ENCODE assay signal across 24 cellular contexts in the genomic region with DNA sequence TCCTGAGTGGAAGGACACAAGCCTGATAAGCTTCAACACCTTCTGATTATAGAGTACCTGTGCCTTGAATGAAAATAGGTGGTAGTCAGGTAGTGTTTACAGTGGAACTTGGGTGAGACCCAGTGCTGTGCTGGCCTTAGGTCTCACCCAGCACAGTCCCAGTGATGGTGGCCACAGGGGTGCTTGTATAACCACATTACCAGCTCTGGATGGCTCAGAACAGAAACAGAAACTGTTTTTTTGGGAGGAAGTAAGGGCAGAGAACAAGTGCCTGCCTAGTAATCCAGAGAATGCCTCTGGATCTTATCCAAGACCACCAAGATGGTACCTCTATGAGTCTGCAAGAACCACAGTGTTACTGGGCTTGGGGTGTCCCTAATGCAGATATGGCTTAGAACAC.
"Had no signal": no experiment of that assay in that cellular context is flagged by ENCODE, and none has a peak within 500 bp of the region (broad histone marks: within the 10 kb centered on the region; RNA-seq: fewer than 3 reads in every experiment).

No MANE protein-coding gene starts in this region.

- H3K27ac Mint-ChIP-seq: activated B cell treated with CpG ODN at 0.5 μM for 24 hours; activated CD4-positive, alpha-beta memory T cell treated with anti-CD3 and anti-CD28 coated beads, Interleukin-2, amount 10 ng/mL, durations not matched to agents 7 days and 5 days; activated CD4-positive, alpha-beta T cell treated with anti-CD3 and anti-CD28 coated beads, Interleukin-2, amount 10 ng/mL, durations not matched to agents 7 days and 5 days; activated naive CD8-positive, alpha-beta T cell; T-helper 17 cell had no signal

- H3K4me1 Mint-ChIP-seq: activated B cell treated with CpG ODN at 0.5 μM for 24 hours; activated CD4-positive, alpha-beta memory T cell treated with anti-CD3 and anti-CD28 coated beads, Interleukin-2, amount 10 ng/mL, durations not matched to agents 7 days and 5 days; activated CD4-positive, alpha-beta T cell treated with anti-CD3 and anti-CD28 coated beads, Interleukin-2, amount 10 ng/mL, durations not matched to agents 7 days and 5 days; T-helper 17 cell had no signal

- H3K4me3 Mint-ChIP-seq: activated B cell treated with CpG ODN at 0.5 μM for 24 hours; activated CD4-positive, alpha-beta memory T cell treated with anti-CD3 and anti-CD28 coated beads, Interleukin-2, amount 10 ng/mL, durations not matched to agents 7 days and 5 days; activated CD4-positive, alpha-beta T cell treated with anti-CD3 and anti-CD28 coated beads, Interleukin-2, amount 10 ng/mL, durations not matched to agents 7 days and 5 days; activated naive CD8-positive, alpha-beta T cell; T-helper 17 cell had no signal

- ATAC-seq: K562, T-helper 17 cell had no signal

- DNase-seq: activated B cell treated with CpG ODN at 0.5 μM for 24 hours; activated CD4-positive, alpha-beta memory T cell treated with anti-CD3 and anti-CD28 coated beads, Interleukin-2, amount 10 ng/mL, durations not matched to agents 7 days and 5 days; activated CD4-positive, alpha-beta T cell treated with anti-CD3 and anti-CD28 coated beads for 1 hour; activated CD4-positive, alpha-beta T cell treated with anti-CD3 and anti-CD28 coated beads, Interleukin-2, amount 10 ng/mL, durations not matched to agents 7 days and 5 days; activated effector memory CD4-positive, alpha-beta T cell treated with Interleukin-2 at 50 U/mL for 16 hours; activated naive CD4-positive, alpha-beta T cell; activated T-cell treated with anti-CD3 and anti-CD28 coated beads for 4 hours; amygdala; brain microvascular endothelial cell; Karpas-422; NCI-H1092; NCI-H1417; NCI-H1930; NCI-H2107; NCI-H2171 treated with DMSO at 0.1 percent for 48 hours; NCI-H226; NCI-H526 treated with DMSO at 0.1 percent for 48 hours; NCI-H82; PC-9; SIG-M5; T-helper 17 cell; T-helper 9 cell had no signal

- H3K27me3 Mint-ChIP-seq: activated CD4-positive, alpha-beta memory T cell treated with anti-CD3 and anti-CD28 coated beads, Interleukin-2, amount 10 ng/mL, durations not matched to agents 7 days and 5 days; T-helper 17 cell had no signal
